1 cellular context compared by ENCODE assay signal in the genomic region with DNA sequence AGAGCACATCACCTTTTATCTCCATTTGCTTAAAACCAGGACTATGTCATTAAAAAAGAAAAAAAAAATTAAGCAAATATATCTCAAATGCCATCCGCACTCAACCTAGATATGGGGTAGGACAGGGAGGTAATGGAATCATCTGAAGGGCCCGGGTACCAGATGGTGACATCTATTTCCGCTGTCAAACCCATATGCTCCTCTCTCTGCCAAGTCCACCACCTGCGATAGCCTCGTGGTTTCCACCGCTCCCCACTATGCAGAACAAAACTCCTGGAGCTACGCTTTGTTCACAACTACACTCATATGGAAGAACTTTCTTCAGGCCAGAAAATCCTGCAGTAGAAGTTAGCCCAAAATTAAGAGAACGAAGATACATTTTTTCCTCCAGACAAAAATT.
TF ChIP-seq lines count a peak whose summit lies in the region.

No MANE protein-coding gene starts in this region.

TF ChIP-seq in GM23338, 12 proteins besides CTCF, POLR2A, EP300 and RAD21 (continued from another document):
- TF ChIP-seq, protein P1, sequence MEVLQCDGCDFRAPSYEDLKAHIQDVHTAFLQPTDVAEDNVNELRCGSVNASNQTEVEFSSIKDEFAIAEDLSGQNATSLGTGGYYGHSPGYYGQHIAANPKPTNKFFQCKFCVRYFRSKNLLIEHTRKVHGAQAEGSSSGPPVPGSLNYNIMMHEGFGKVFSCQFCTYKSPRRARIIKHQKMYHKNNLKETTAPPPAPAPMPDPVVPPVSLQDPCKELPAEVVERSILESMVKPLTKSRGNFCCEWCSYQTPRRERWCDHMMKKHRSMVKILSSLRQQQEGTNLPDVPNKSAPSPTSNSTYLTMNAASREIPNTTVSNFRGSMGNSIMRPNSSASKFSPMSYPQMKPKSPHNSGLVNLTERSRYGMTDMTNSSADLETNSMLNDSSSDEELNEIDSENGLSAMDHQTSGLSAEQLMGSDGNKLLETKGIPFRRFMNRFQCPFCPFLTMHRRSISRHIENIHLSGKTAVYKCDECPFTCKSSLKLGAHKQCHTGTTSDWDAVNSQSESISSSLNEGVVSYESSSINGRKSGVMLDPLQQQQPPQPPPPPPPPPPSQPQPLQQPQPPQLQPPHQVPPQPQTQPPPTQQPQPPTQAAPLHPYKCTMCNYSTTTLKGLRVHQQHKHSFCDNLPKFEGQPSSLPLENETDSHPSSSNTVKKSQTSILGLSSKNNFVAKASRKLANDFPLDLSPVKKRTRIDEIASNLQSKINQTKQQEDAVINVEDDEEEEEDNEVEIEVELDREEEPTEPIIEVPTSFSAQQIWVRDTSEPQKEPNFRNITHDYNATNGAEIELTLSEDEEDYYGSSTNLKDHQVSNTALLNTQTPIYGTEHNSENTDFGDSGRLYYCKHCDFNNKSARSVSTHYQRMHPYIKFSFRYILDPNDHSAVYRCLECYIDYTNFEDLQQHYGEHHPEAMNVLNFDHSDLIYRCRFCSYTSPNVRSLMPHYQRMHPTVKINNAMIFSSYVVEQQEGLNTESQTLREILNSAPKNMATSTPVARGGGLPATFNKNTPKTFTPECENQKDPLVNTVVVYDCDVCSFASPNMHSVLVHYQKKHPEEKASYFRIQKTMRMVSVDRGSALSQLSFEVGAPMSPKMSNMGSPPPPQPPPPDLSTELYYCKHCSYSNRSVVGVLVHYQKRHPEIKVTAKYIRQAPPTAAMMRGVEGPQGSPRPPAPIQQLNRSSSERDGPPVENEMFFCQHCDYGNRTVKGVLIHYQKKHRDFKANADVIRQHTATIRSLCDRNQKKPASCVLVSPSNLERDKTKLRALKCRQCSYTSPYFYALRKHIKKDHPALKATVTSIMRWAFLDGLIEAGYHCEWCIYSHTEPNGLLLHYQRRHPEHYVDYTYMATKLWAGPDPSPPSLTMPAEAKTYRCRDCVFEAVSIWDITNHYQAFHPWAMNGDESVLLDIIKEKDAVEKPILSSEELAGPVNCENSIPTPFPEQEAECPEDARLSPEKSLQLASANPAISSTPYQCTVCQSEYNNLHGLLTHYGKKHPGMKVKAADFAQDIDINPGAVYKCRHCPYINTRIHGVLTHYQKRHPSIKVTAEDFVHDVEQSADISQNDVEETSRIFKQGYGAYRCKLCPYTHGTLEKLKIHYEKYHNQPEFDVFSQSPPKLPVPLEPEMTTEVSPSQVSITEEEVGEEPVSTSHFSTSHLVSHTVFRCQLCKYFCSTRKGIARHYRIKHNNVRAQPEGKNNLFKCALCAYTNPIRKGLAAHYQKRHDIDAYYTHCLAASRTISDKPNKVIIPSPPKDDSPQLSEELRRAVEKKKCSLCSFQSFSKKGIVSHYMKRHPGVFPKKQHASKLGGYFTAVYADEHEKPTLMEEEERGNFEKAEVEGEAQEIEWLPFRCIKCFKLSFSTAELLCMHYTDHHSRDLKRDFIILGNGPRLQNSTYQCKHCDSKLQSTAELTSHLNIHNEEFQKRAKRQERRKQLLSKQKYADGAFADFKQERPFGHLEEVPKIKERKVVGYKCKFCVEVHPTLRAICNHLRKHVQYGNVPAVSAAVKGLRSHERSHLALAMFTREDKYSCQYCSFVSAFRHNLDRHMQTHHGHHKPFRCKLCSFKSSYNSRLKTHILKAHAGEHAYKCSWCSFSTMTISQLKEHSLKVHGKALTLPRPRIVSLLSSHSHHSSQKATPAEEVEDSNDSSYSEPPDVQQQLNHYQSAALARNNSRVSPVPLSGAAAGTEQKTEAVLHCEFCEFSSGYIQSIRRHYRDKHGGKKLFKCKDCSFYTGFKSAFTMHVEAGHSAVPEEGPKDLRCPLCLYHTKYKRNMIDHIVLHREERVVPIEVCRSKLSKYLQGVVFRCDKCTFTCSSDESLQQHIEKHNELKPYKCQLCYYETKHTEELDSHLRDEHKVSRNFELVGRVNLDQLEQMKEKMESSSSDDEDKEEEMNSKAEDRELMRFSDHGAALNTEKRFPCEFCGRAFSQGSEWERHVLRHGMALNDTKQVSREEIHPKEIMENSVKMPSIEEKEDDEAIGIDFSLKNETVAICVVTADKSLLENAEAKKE (CRISPR knock-in tag; IDR thresholded peaks at IDR 0.05), result no peak
- no peak for TF ChIP-seq EZH2phosphoT487 (IDR thresholded peaks at IDR 0.05; ENCODE audit: unreplicated experiment)
TF ChIP-seq in GM23338: peak in this region for 0.
